Comparison of ENCODE assay signal across 11 cellular contexts in genomic region chr11:69683764-69684333, GRCh38. TPM values are rescaled to one million over a fixed set of nuclear protein-coding genes. Genes with fewer than 3 reads are reported as not detected.
A peak's percentile ranks its signal among the peaks of the same experiment; 100 is the strongest.
DNase-seq lines count a peak whose midpoint lies in the region; TF ChIP-seq lines count a peak whose summit lies in the region.
"Had no signal": no experiment of that assay in that cellular context is flagged by ENCODE, and none has a peak within 500 bp of the region (broad histone marks: within the 10 kb centered on the region; RNA-seq: fewer than 3 reads in every experiment).

No MANE protein-coding gene starts in this region.

- H3K4me1 Mint-ChIP-seq in endothelial cell (ENCODE audit: unreplicated experiment): no peaks in the 10 kb centered on the region

- H3K4me3 Mint-ChIP-seq in endothelial cell (ENCODE audit: unreplicated experiment): no peak overlapping the region
- H3K4me3 Mint-ChIP-seq: T-helper 17 cell had no signal

- DNase-seq in DMS53 (lab: John Stamatoyannopoulos, UW) (peak; percentile 58), DMS53 treated with DMSO at 0.1 percent for 48 hours (lab: John Stamatoyannopoulos, UW; ENCODE audit: unreplicated experiment) (no peak), NCI-H774 (lab: John Stamatoyannopoulos, UW) (peak; percentile 17), endothelial cell (ENCODE audit: low spot score) (no peak), retinal pigment epithelial cell (ENCODE audit: low read depth) (no peak), NCI-H1105 (lab: John Stamatoyannopoulos, UW) (no peak), activated gamma-delta T cell treated with Interleukin-2 at 50 U/mL for 16 hours (no peak), germinal center (ENCODE audit: low spot score) (no peak)
- DNase-seq: amniotic stem cell, islet precursor cell, T-helper 17 cell had no signal

- no peaks in the 10 kb centered on the region for H3K36me3 Mint-ChIP-seq in endothelial cell (ENCODE audit: low read depth, unreplicated experiment)

- TF ChIP-seq CTCF in endothelial cell (IDR thresholded peaks at IDR 0.05; ENCODE audit: unreplicated experiment) (peak; percentile 37), retinal pigment epithelial cell (conservative IDR thresholded peaks at IDR 0.05; ENCODE audit: low read depth, low read length) (peak; percentile 67)

- no peak overlapping the region for H3K4me3 ChIP-seq in retinal pigment epithelial cell (ENCODE audit: low read length)

- no peaks in the 10 kb centered on the region for H3K27me3 Mint-ChIP-seq in endothelial cell (ENCODE audit: unreplicated experiment)

- no peak overlapping the region for H3K27ac Mint-ChIP-seq in endothelial cell (ENCODE audit: unreplicated experiment)
- H3K27ac Mint-ChIP-seq: T-helper 17 cell had no signal

- H3K9me3 Mint-ChIP-seq in endothelial cell (ENCODE audit: unreplicated experiment): no peaks in the 10 kb centered on the region

RNA-seq across cellular contexts. Expression of gene LTO1, which starts 8.7 kb away (rescaled TPM):
- 23.3 TPM for total RNA-seq in endothelial cell (ENCODE audit: unreplicated experiment)

RNA-seq across cellular contexts. Expression of gene FGF19, which starts 20.0 kb away (rescaled TPM):
- not detected for total RNA-seq in endothelial cell (ENCODE audit: unreplicated experiment)
- total RNA-seq: T-helper 17 cell had no signal

RNA-seq across cellular contexts. Expression of gene CCND1, which starts 42.9 kb away (rescaled TPM):
- 55.6 TPM for total RNA-seq in endothelial cell (ENCODE audit: unreplicated experiment)

Comparison
In these comparisons a context has a peak if more than half of its experiments do, and no peak if none do; other contexts are left out.
1. DNase-seq: peak in DMS53 (single experiment) and NCI-H774 (single experiment); none in DMS53 treated with DMSO at 0.1 percent for 48 hours (single experiment), endothelial cell (single experiment), retinal pigment epithelial cell (single experiment), NCI-H1105 (single experiment), activated gamma-delta T cell treated with Interleukin-2 at 50 U/mL for 16 hours (single experiment) and germinal center (single experiment).